8 cellular contexts compared by ENCODE assay signal in the genomic region with DNA sequence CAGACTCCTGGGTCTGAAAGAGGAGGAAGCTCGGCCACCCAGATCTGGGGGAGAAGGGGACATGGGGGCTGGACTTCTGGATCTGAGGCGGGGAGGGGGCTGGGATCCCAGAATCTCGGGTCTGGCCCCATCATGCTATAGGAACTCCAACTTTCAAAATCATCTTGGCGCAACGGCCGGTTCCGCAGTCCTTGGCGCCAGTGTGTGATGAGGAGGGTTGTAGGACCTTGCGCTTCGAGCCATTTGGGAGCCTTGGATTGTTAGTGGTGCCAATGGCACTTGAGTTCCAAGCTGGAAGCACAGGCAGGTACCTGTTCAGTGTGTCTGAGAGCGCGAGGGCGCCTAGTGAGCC. TPM values are rescaled to one million over a fixed set of nuclear protein-coding genes. Genes with fewer than 3 reads are reported as not detected.
DNase-seq lines count a peak whose midpoint lies in the region; ATAC-seq lines count a peak whose summit lies in the region.

No MANE protein-coding gene starts in this region.

- peaks cover 66% of the 10 kb centered on the region for H3K79me2 ChIP-seq in ACC112 (ENCODE audit: control insufficient read depth, insufficient read depth, low read length, unreplicated experiment)

- H3K4me1 ChIP-seq in ACC112 (ENCODE audit: control insufficient read depth, insufficient read depth, low read length, unreplicated experiment) (peaks cover 8% of the 10 kb centered on the region), muscle layer of colon (ENCODE audit: insufficient read depth, low read length) (peaks cover 28% of the 10 kb centered on the region)

- no peaks in the 10 kb centered on the region for H3K27me3 Mint-ChIP-seq in IgD-negative memory B cell

- H3K36me3 Mint-ChIP-seq in IgD-negative memory B cell = peaks cover 5% of the 10 kb centered on the region

- H3K27me3 ChIP-seq in ACC112 (ENCODE audit: insufficient read depth, low read length) = no peaks in the 10 kb centered on the region
- H3K27me3 ChIP-seq in muscle layer of colon (ENCODE audit: control insufficient read depth in 1 of 2, insufficient read depth in 2 of 2, low read length in 2 of 2) = no peaks in the 10 kb centered on the region

- peak overlapping the region; percentile 68 for H3K9ac ChIP-seq in muscle layer of colon (ENCODE audit: low read length)

- H3K9me3 ChIP-seq in muscle layer of colon (ENCODE audit: low read length) = no peaks in the 10 kb centered on the region

- H3K27ac ChIP-seq in ACC112 (ENCODE audit: low read depth, low read length) (peak overlapping the region; percentile 72), caudate nucleus (ENCODE audit: low read depth, low read length) (peak overlapping the region; percentile 99), muscle layer of colon (ENCODE audit: low read depth, low read length) (peak overlapping the region; percentile 97)

- H2AFZ ChIP-seq in ACC112 (ENCODE audit: low read length, unreplicated experiment) = no peak overlapping the region

- DNase-seq in caudate nucleus (lab: John Stamatoyannopoulos, UW) = peak in 2 of 61 donors; percentile 33 to 41
- DNase-seq in Ammon's horn (ENCODE audit: low spot score) = no peak
- DNase-seq in CD1c-positive myeloid dendritic cell (ENCODE audit: extremely low spot score) = no peak

- peak overlapping the region; percentile 91 for H3K4me3 ChIP-seq in ACC112 (ENCODE audit: low read depth, low read length)
- peak overlapping the region; percentile 65 to 98 for H3K4me3 ChIP-seq in muscle layer of colon (ENCODE audit: low read depth in 1 of 2, low read length in 2 of 2)

- H3K4me1 Mint-ChIP-seq in IgD-negative memory B cell = peaks cover 14 to 25% (median 24%) of the 10 kb centered on the region in 3 donors

- no peak for ATAC-seq in GM21447 (IDR thresholded peaks at IDR 0.05; ENCODE audit: unreplicated experiment)
- no peak for ATAC-seq in HG03457 (IDR thresholded peaks at IDR 0.05; ENCODE audit: unreplicated experiment)

- H3K27ac Mint-ChIP-seq in IgD-negative memory B cell = peak overlapping the region; percentile 83 to 99 (median 93)

- peak overlapping the region; percentile 93 to 98 (median 94) for H3K4me3 Mint-ChIP-seq in IgD-negative memory B cell

- H3K9me3 Mint-ChIP-seq in IgD-negative memory B cell = no peaks in the 10 kb centered on the region

- H3K36me3 ChIP-seq in ACC112 (ENCODE audit: insufficient read depth, low read length) (no peaks in the 10 kb centered on the region), muscle layer of colon (ENCODE audit: insufficient read depth, low read length) (no peaks in the 10 kb centered on the region)

RNA-seq across cellular contexts. Expression of gene RUVBL2, which starts 0.3 kb away (rescaled TPM):
- 65.7 TPM for polyA plus RNA-seq in IgD-negative memory B cell

RNA-seq across cellular contexts. Expression of gene GYS1, which starts 0.9 kb away (rescaled TPM):
- 26.4 TPM for polyA plus RNA-seq in IgD-negative memory B cell

RNA-seq across cellular contexts. Expression of gene LHB, which starts 22.9 kb away (rescaled TPM):
- polyA plus RNA-seq in IgD-negative memory B cell = 0.78 TPM

RNA-seq across cellular contexts. Expression of gene FTL, which starts 28.9 kb away (rescaled TPM):
- polyA plus RNA-seq in IgD-negative memory B cell = 7,236 TPM

RNA-seq across cellular contexts. Expression of gene CGB3, which starts 30.1 kb away (rescaled TPM):
- not detected for polyA plus RNA-seq in IgD-negative memory B cell
